8 cellular contexts compared by ENCODE assay signal in genomic region chr1:32143302-32143695, GRCh38. TPM values are rescaled to one million over a fixed set of nuclear protein-coding genes. Genes with fewer than 3 reads are reported as not detected.
DNase-seq lines count a peak whose midpoint lies in the region; ATAC-seq and TF ChIP-seq lines count a peak whose summit lies in the region.
"Not testable (repeated sequence)": the region's sequence is repeated elsewhere in the genome, so short reads cannot be mapped to it uniquely, and the experiment has no call there.

No MANE protein-coding gene starts in this region.

- H3K9me3 ChIP-seq in Panc1 (ENCODE audit: control insufficient read depth, insufficient read depth, low read depth, low read length); lower lobe of right lung; gastrocnemius medialis; upper lobe of right lung: not testable (repeated sequence)
- H3K9me3 ChIP-seq in heart right ventricle, result peaks cover 0 to 16% (median 0%) of the 10 kb centered on the region in 11 donors

- not testable (repeated sequence) for H3K27me3 ChIP-seq in Panc1 (ENCODE audit: control insufficient read depth, insufficient read depth, low read length); brain microvascular endothelial cell (replicated peaks); heart right ventricle; lower lobe of right lung (ENCODE audit: low read depth); gastrocnemius medialis; upper lobe of right lung

- TF ChIP-seq CTCF in C4-2B (conservative IDR thresholded peaks at IDR 0.05); Panc1 (IDR thresholded peaks at IDR 0.05); brain microvascular endothelial cell (IDR thresholded peaks at IDR 0.05; ENCODE audit: low read depth, low read length, missing control alignments); heart right ventricle (IDR thresholded peaks at IDR 0.05); lower lobe of right lung (IDR thresholded peaks at IDR 0.05); gastrocnemius medialis (IDR thresholded peaks at IDR 0.05 in 4 of 5, conservative IDR thresholded peaks at IDR 0.05 in 1 of 5); upper lobe of right lung (IDR thresholded peaks at IDR 0.05): not testable (repeated sequence)

- in situ Hi-C loops in Panc1 (cut with HindIII; ENCODE audit: low pct_unique_long_range_greater_than_20kb, low sequenced_read_pairs); brain microvascular endothelial cell (cut with HindIII; ENCODE audit: low pct_ligation_motif_present, low sequenced_read_pairs); gastrocnemius medialis (cut with MboI; ENCODE audit: low sequenced_read_pairs in 4 of 4): not testable (repeated sequence)

- not testable (repeated sequence) for DNase-seq in Panc1 (ENCODE audit: low read depth, low spot score); brain microvascular endothelial cell; epithelial cell of prostate (ENCODE audit: low read depth, low spot score); heart right ventricle; lower lobe of right lung; gastrocnemius medialis; upper lobe of right lung

- POLR2A ChIA-PET in Panc1 (lab: Charles Lee), result interaction anchor here (0.5 kb wide), 1 partner anchor 36 kb away, joined by 6 read pairs; the partner anchor contains the start of gene KPNA6

- not testable (repeated sequence) for H3K36me3 ChIP-seq in Panc1 (ENCODE audit: control insufficient read depth, insufficient read depth, low read length); brain microvascular endothelial cell (replicated peaks); lower lobe of right lung; gastrocnemius medialis; upper lobe of right lung
- peaks cover 0 to 15% (median 0%) of the 10 kb centered on the region in 9 donors for H3K36me3 ChIP-seq in heart right ventricle

- intact Hi-C loops in Panc1 (cut with micrococcal nuclease; ENCODE audit: unreplicated experiment); heart right ventricle (cut with DNase I); lower lobe of right lung (cut with DNase I); gastrocnemius medialis (cut with DNase I; ENCODE audit: low total_unique reads); upper lobe of right lung (cut with DNase I): not testable (repeated sequence)

- H3K4me1 ChIP-seq in Panc1 (ENCODE audit: control insufficient read depth, insufficient read depth, low read length) (peaks cover 53% of the 10 kb centered on the region), heart right ventricle (peaks cover 0 to 45% (median 24%) of the 10 kb centered on the region in 9 donors), lower lobe of right lung (peaks cover 19% of the 10 kb centered on the region), gastrocnemius medialis (peaks cover 24 to 43% of the 10 kb centered on the region in 2 donors), upper lobe of right lung (peaks cover 10% of the 10 kb centered on the region)

- TF ChIP-seq POLR2A in gastrocnemius medialis (IDR thresholded peaks at IDR 0.05), result not testable (repeated sequence)

- WGBS in heart right ventricle, 2 donors, result 73 to 83% methylated on average over 4 of the region's 4 CpGs

- H3K27ac ChIP-seq in C4-2B, result peak overlapping the region; percentile 20; the same call in 1 of the 2 replicates
- peak overlapping the region; percentile 49; the same call in 1 of the 2 replicates for H3K27ac ChIP-seq in Panc1 (ENCODE audit: low read length)
- peak overlapping the region; percentile 18 for H3K27ac ChIP-seq in brain microvascular endothelial cell
- H3K27ac ChIP-seq in epithelial cell of prostate, result peak overlapping the region; percentile 56
- H3K27ac ChIP-seq in heart right ventricle, result peak overlapping the region in 8 of 10 donors; percentile 23 to 79 (median 54)
- H3K27ac ChIP-seq in lower lobe of right lung, result peak overlapping the region; percentile 28
- peak overlapping the region in 3 of 4 donors; percentile 60 to 80 (median 72) for H3K27ac ChIP-seq in gastrocnemius medialis
- peak overlapping the region; percentile 2 for H3K27ac ChIP-seq in upper lobe of right lung

- ATAC-seq in Panc1, lower lobe of right lung, gastrocnemius medialis, upper lobe of right lung: not testable (repeated sequence)
- peak in 3 of 8 donors; percentile 11 to 15 (median 14) for ATAC-seq in heart right ventricle

- CTCF ChIA-PET in Panc1 (lab: Charles Lee), result not testable (repeated sequence)

- not testable (repeated sequence) for H3K4me3 ChIP-seq in Panc1 (ENCODE audit: low read depth in 2 of 2, low read length in 2 of 2); brain microvascular endothelial cell (ENCODE audit: low read depth, low read length); heart right ventricle; lower lobe of right lung; gastrocnemius medialis; upper lobe of right lung

- BruUV-seq in Panc1 (replicated peaks; lab: Mats Ljungman, UMichigan), result not testable (repeated sequence)

RNA-seq across cellular contexts. Expression of gene KPNA6, which starts 35.4 kb away (rescaled TPM):
- 116 TPM for total RNA-seq in Panc1 (2021; ENCODE audit: unreplicated experiment)
- 21.6 TPM for polyA plus RNA-seq in Panc1 (2012; ENCODE audit: insufficient read length)
- total RNA-seq in heart right ventricle, result 10 to 100 TPM; 73.0 to 92.5 (median 82.6) TPM
- polyA plus RNA-seq in heart right ventricle, result 10 to 100 TPM; 10.2 to 11.3 TPM
- total RNA-seq in lower lobe of right lung, result 57.1 TPM
- total RNA-seq in gastrocnemius medialis, result 10 to 100 TPM; 67.3 to 80.7 (median 74.4) TPM
- 69.2 TPM for total RNA-seq in upper lobe of right lung

RNA-seq across cellular contexts. Expression of gene TXLNA, which starts 36.2 kb away (rescaled TPM):
- total RNA-seq in Panc1 (2021; ENCODE audit: unreplicated experiment), result 115 TPM
- polyA plus RNA-seq in Panc1 (2012; ENCODE audit: insufficient read length), result 52.8 TPM
- total RNA-seq in heart right ventricle, result 10 to 100 TPM; 13.7 to 28.9 (median 17.3) TPM
- polyA plus RNA-seq in heart right ventricle, result 10 to 100 TPM in 1 of 2 donors, 1 to 10 TPM in 1; 7.5 to 11.7 TPM
- total RNA-seq in lower lobe of right lung, result 45.1 TPM
- 10 to 100 TPM; 15.7 to 21.0 (median 17.6) TPM for total RNA-seq in gastrocnemius medialis
- total RNA-seq in upper lobe of right lung, result 47.5 TPM

RNA-seq across cellular contexts. Expression of gene CCDC28B, which starts 57.1 kb away (rescaled TPM):
- total RNA-seq in Panc1 (2021; ENCODE audit: unreplicated experiment) (10.8 TPM), heart right ventricle (10 to 100 TPM; 11.8 to 25.5 (median 16.3) TPM), lower lobe of right lung (3.3 TPM), gastrocnemius medialis (10 to 100 TPM; 16.4 to 79.0 (median 56.8) TPM), upper lobe of right lung (2.7 TPM)
- polyA plus RNA-seq in Panc1 (2012; ENCODE audit: insufficient read length), result 20.9 TPM
- 10 to 100 TPM; 21.3 to 42.7 TPM for polyA plus RNA-seq in heart right ventricle

Comparison
In these comparisons a context has a peak if more than half of its experiments do, and no peak if none do; other contexts are left out.
1. H3K27ac ChIP-seq: peak in every context shown above with its lines; median percentile 72 in gastrocnemius medialis; 56 in epithelial cell of prostate; 54 in heart right ventricle; 49 in Panc1; 28 in lower lobe of right lung; 20 in C4-2B; 18 in brain microvascular endothelial cell; 2 in upper lobe of right lung.